Comparison of ENCODE assay signal across 21 cellular contexts in genomic region chr12:27682534-27682933, GRCh38. TPM values are rescaled to one million over a fixed set of nuclear protein-coding genes. Genes with fewer than 3 reads are reported as not detected.
DNase-seq lines count a peak whose midpoint lies in the region; ATAC-seq and TF ChIP-seq lines count a peak whose summit lies in the region.
"Had no signal": no experiment of that assay in that cellular context is flagged by ENCODE, and none has a peak within 500 bp of the region (broad histone marks: within the 10 kb centered on the region; RNA-seq: fewer than 3 reads in every experiment).

No MANE protein-coding gene starts in this region.

- peaks cover 22% of the 10 kb centered on the region for H3K36me3 ChIP-seq in IMR-90 (ENCODE audit: control insufficient read depth, insufficient read depth, low read length)

- TF ChIP-seq CTCF in AG10803 (conservative IDR thresholded peaks at IDR 0.05; ENCODE audit: low read length) (no peak), IMR-90 (conservative IDR thresholded peaks at IDR 0.05; ENCODE audit: low read depth, low read length) (no peak), astrocyte of the spinal cord (IDR thresholded peaks at IDR 0.05; ENCODE audit: low read depth, low read length) (no peak)

- no peaks in the 10 kb centered on the region for H3K9me3 ChIP-seq in IMR-90 (ENCODE audit: control insufficient read depth, insufficient read depth, low read length)
- H3K9me3 ChIP-seq: A549, BE2C, MG63 had no signal

- H3K27ac Mint-ChIP-seq in T-cell, result no peak overlapping the region
- H3K27ac Mint-ChIP-seq: CD4-positive, alpha-beta memory T cell had no signal

- H3K14ac ChIP-seq in IMR-90 (replicated peaks; ENCODE audit: low read depth, low read length), result no peak overlapping the region

- no peak overlapping the region for H4K5ac ChIP-seq in IMR-90 (ENCODE audit: low read depth, low read length)

- no peak overlapping the region for H2BK5ac ChIP-seq in IMR-90 (ENCODE audit: low read depth, low read length, poor library complexity, severe bottlenecking)

- H3K4ac ChIP-seq in IMR-90 (ENCODE audit: low read depth, low read length), result no peak overlapping the region

- H3K56ac ChIP-seq in IMR-90 (ENCODE audit: extremely low read depth, insufficient read depth, low read length), result no peak overlapping the region

- no peak overlapping the region for H2BK15ac ChIP-seq in IMR-90 (ENCODE audit: low read depth, low read length)

- H3K9me3 Mint-ChIP-seq in T-cell, result no peaks in the 10 kb centered on the region
- H3K9me3 Mint-ChIP-seq: CD4-positive, alpha-beta memory T cell had no signal

- H2AK9ac ChIP-seq in IMR-90 (replicated peaks; ENCODE audit: low read depth, low read length, poor library complexity), result no peak overlapping the region

- dilution Hi-C loops in IMR-90 (cut with HindIII; ENCODE audit: low sequenced_read_pairs, unreplicated experiment), result no loop called here

- WGBS in IMR-90 (ENCODE audit: extremely low coverage in 2 of 2, insufficient read length in 1 of 2), 2 experiments, result no CpG with 5 or more reads among the region's 2 CpGs

- H3K27me3 ChIP-seq in IMR-90 (ENCODE audit: control insufficient read depth, insufficient read depth, low read length), result no peaks in the 10 kb centered on the region
- H3K27me3 ChIP-seq: BE2C, MG63 had no signal

- peaks cover 9% of the 10 kb centered on the region for H3K36me3 Mint-ChIP-seq in T-cell

- no peak for TF ChIP-seq RAD21 in IMR-90 (IDR thresholded peaks at IDR 0.05; ENCODE audit: low read length)

- POLR2A ChIA-PET in IMR-90 (lab: Charles Lee; ENCODE audit: unreplicated experiment) (no interaction called here), T-cell (lab: Charles Lee) (no interaction called here)

- no peak overlapping the region for H3K9ac ChIP-seq in IMR-90 (ENCODE audit: low read depth, low read length)

- H3K4me3 ChIP-seq in AG10803 (ENCODE audit: low read length) (no peak overlapping the region), IMR-90 (ENCODE audit: insufficient read depth, low read depth, low read length) (no peak overlapping the region), astrocyte of the spinal cord (ENCODE audit: low read depth, low read length) (no peak overlapping the region)
- H3K4me3 ChIP-seq: A549, MG63, SK-N-MC had no signal

- TF ChIP-seq POLR2A in IMR-90 (IDR thresholded peaks at IDR 0.05; ENCODE audit: low read depth, low read length), result no peak

- H3K18ac ChIP-seq in IMR-90 (ENCODE audit: low read depth, low read length), result no peak overlapping the region

- H3K4me1 Mint-ChIP-seq in T-cell, result no peaks in the 10 kb centered on the region
- H3K4me1 Mint-ChIP-seq: CD4-positive, alpha-beta memory T cell had no signal

- no peak overlapping the region for H4K8ac ChIP-seq in IMR-90 (ENCODE audit: low read depth in 2 of 2, low read length in 2 of 2)

- intact Hi-C loops in IMR-90 (cut with micrococcal nuclease) (no loop called here), left cardiac atrium (cut with DNase I) (no loop called here)

- H2BK120ac ChIP-seq in IMR-90 (ENCODE audit: low read depth, low read length), result no peak overlapping the region

- H4K91ac ChIP-seq in IMR-90 (ENCODE audit: insufficient read depth, low read depth, low read length), result no peak overlapping the region

- H3K4me1 ChIP-seq in IMR-90 (ENCODE audit: control insufficient read depth, insufficient read depth, low read length), result no peaks in the 10 kb centered on the region
- H3K4me1 ChIP-seq: BE2C had no signal

- peak; percentile 16 for DNase-seq in AG10803 (ENCODE audit: low read depth)
- peak; percentile 70 for DNase-seq in IMR-90
- DNase-seq in astrocyte of the spinal cord (ENCODE audit: low read depth, low spot score), result peak; percentile 22
- DNase-seq in iris pigment epithelial cell (ENCODE audit: low read depth), result peak; percentile 68
- DNase-seq in left cardiac atrium, result no peak
- no peak for DNase-seq in T-cell
- DNase-seq: BE2C; CD4-positive, alpha-beta memory T cell; DMS79; KBM-7; MG63; NCI-H1417; NCI-H1930; NCI-H2171; NCI-H446 treated with DMSO at 0.1 percent for 48 hours; NCI-H82 had no signal

- no peak overlapping the region for H3K4me2 ChIP-seq in IMR-90 (ENCODE audit: low read depth, low read length)
- H3K4me2 ChIP-seq: A549 had no signal

- no peak overlapping the region for H2AFZ ChIP-seq in IMR-90 (replicated peaks; ENCODE audit: low read length, poor library complexity)

- H4K20me1 ChIP-seq in IMR-90 (ENCODE audit: insufficient read depth, low read length), result no peaks in the 10 kb centered on the region

- no TSS peak for BruUV-seq in IMR-90 (replicated peaks; lab: Mats Ljungman, UMichigan)

- no peak overlapping the region for H3K4me3 Mint-ChIP-seq in T-cell
- H3K4me3 Mint-ChIP-seq: CD4-positive, alpha-beta memory T cell had no signal

- H3K9me1 ChIP-seq in IMR-90 (ENCODE audit: insufficient read depth, low read length), result peaks cover 5% of the 10 kb centered on the region; the same call in 1 of the 2 replicates

- CTCF ChIA-PET in IMR-90 (lab: Yijun Ruan, JAX), result no interaction called here
- CTCF ChIA-PET in T-cell (lab: Charles Lee), result interaction anchor here in 1 of 2 donors (0.6 kb wide), 1 partner anchor 182 kb away, joined by 4 read pairs; no protein-coding TSS in a partner anchor

- ATAC-seq in IMR-90 (ENCODE audit: low read depth), result peak; percentile 85
- no peak for ATAC-seq in left cardiac atrium
- ATAC-seq in T-cell (replicated peaks in 1 of 4), result no peak
- ATAC-seq in GM18870 (IDR thresholded peaks at IDR 0.05; ENCODE audit: unreplicated experiment), result no peak
- no peak for ATAC-seq in esophagus mucosa
- ATAC-seq: A549, Right ventricle myocardium inferior had no signal

- H3K79me1 ChIP-seq in IMR-90 (ENCODE audit: low read depth in 1 of 2, low read length in 2 of 2), result peaks cover 4 to 6% of the 10 kb centered on the region in 2 experiments; a peak in 2 of 4 replicates

- no peak overlapping the region for H2AK5ac ChIP-seq in IMR-90 (ENCODE audit: low read depth, low read length)

- no peak overlapping the region for H2BK20ac ChIP-seq in IMR-90 (ENCODE audit: low read depth, low read length)

- H3K23ac ChIP-seq in IMR-90 (ENCODE audit: low read depth, low read length), result no peak overlapping the region

- no peaks in the 10 kb centered on the region for H3K27me3 Mint-ChIP-seq in T-cell
- H3K27me3 Mint-ChIP-seq: CD4-positive, alpha-beta memory T cell had no signal

- no peak overlapping the region for H3K27ac ChIP-seq in IMR-90 (ENCODE audit: insufficient read depth, low read length)
- H3K27ac ChIP-seq: A549, SK-N-MC had no signal

- in situ Hi-C loops in IMR-90 (cut with MboI; ENCODE audit: low sequenced_read_pairs), result no loop called here
- in situ Hi-C loops in astrocyte of the spinal cord (cut with HindIII; ENCODE audit: low sequenced_read_pairs), result no loop called here

TF ChIP-seq in IMR-90, 13 proteins besides CTCF, POLR2A, EP300 and RAD21:
- TF ChIP-seq FOS (IDR thresholded peaks at IDR 0.05; ENCODE audit: low read depth, low read length) (0 out of 2 replicates have a peak, but pooled peaks have one; percentile 33), RCOR1 (IDR thresholded peaks at IDR 0.05; ENCODE audit: insufficient replicate concordance, low read length) (no peak)
TF ChIP-seq in IMR-90: peak in this region for 1.

RNA-seq across cellular contexts. Expression of gene REP15, which starts 13.7 kb away (rescaled TPM):
- 2.2 and 2.5 TPM in 2 replicates for total RNA-seq in IMR-90 (2012; rRNA removed)
- polyA plus RNA-seq in IMR-90 (2012; rRNA removed), result 0.48 and 0.75 TPM in 2 replicates
- 0.13 and 0.17 TPM in 2 replicates for polyA plus RNA-seq in IMR-90 (2012; cell fraction: cytosol; rRNA removed)
- 0.21 and 1.1 TPM in 2 replicates for polyA plus RNA-seq in IMR-90 (2012; cell fraction: nucleus; rRNA removed; ENCODE audit: low replicate concordance)
- total RNA-seq in left cardiac atrium, result 1 to 10 TPM; 3.2 to 3.5 TPM
- total RNA-seq in T-cell, result under 1 TPM in 1 of 5 donors, not detected in 4; 0.46 TPM
- 0.40 TPM for total RNA-seq in esophagus mucosa
- total RNA-seq: CD4-positive, alpha-beta memory T cell had no signal

RNA-seq across cellular contexts. Expression of gene MRPS35, which starts 28.1 kb away (rescaled TPM):
- 27.4 and 46.9 TPM in 2 replicates for total RNA-seq in IMR-90 (2012; rRNA removed)
- polyA plus RNA-seq in IMR-90 (2012; rRNA removed), result 35.6 and 40.1 TPM in 2 replicates
- 8.1 and 11.7 TPM in 2 replicates for polyA plus RNA-seq in IMR-90 (2012; cell fraction: cytosol; rRNA removed)
- polyA plus RNA-seq in IMR-90 (2012; cell fraction: nucleus; rRNA removed; ENCODE audit: low replicate concordance), result 2.8 and 12.5 TPM in 2 replicates
- 10 to 100 TPM; 40.6 to 44.6 TPM for total RNA-seq in left cardiac atrium
- total RNA-seq in T-cell, result 10 to 100 TPM; 19.7 to 23.0 (median 22.5) TPM
- 37.7 TPM for total RNA-seq in esophagus mucosa

Comparison
In these comparisons a context has a peak if more than half of its experiments do, and no peak if none do; other contexts are left out.
1. DNase-seq: peak in AG10803 (single experiment), IMR-90 (single experiment), astrocyte of the spinal cord (single experiment) and iris pigment epithelial cell (single experiment); none in left cardiac atrium (single experiment) and T-cell (0 of 34).